8 cellular contexts compared by ENCODE assay signal in the genomic region with DNA sequence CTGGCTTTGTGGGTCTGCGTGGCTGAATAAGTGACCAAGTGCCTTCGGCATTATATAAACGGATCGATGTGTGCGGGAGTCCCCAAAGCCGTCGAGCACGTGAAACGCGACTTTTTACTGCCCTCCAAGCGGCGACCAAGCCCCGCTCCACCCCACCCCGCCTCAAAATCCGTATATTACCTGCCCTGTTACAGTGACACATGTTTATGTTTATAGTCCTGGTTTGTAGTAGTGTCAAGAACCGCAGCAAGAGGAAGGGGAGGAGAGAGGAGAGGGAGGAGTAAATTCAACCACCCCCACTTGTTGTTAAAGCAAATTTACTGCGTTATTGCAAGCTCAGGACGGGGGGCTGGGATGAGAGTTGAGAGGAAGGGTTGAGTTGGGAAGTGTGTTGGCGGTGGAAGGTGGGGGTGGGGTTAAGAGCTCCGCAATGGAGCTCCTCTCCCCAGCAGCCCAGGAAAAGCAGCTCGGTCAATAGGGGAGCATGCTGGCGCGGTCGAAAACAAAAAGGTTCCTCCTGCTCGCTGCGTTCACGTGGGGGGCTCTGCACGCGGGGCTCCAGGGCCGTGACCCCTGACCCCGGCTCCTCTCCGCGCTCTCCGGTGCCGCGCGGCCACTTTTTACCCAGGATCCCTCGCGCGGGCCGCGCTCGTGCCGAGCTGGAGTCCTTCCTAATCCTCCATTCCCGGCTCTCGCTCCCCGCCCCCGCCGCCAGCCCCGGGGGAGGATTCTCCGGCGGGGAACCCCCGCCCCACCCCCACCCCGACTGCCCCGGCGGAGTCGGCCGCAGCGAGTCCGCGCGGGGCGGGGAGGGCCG. TPM values are rescaled to one million over a fixed set of nuclear protein-coding genes. Genes with fewer than 3 reads are reported as not detected.
DNase-seq lines count a peak whose midpoint lies in the region; ATAC-seq and TF ChIP-seq lines count a peak whose summit lies in the region.

A gene (minus strand): TSS at position 316 of the 817 bp plus-strand sequence. CDS start 7,860 bp downstream, outside the sequence.

- H3K4me1 ChIP-seq in IMR-90 (ENCODE audit: control insufficient read depth, insufficient read depth, low read length) (peaks cover 3% of the 10 kb centered on the region; the same call in 1 of the 2 replicates), OCI-LY1 (ENCODE audit: insufficient read depth, low read length, severe bottlenecking) (peaks cover 39% of the 10 kb centered on the region), esophagus squamous epithelium (peaks cover 9 to 73% (median 10%) of the 10 kb centered on the region in 3 donors), muscle layer of duodenum (ENCODE audit: control insufficient read depth in 1 of 2, insufficient read depth in 2 of 2, low read length in 2 of 2) (peaks cover 5 to 32% of the 10 kb centered on the region in 2 donors), subcutaneous abdominal adipose tissue (ENCODE audit: control insufficient read depth in 5 of 5, insufficient read depth in 5 of 5, low read length in 5 of 5) (peaks cover 0 to 40% (median 35%) of the 10 kb centered on the region in 5 donors)

- CTCF ChIA-PET in IMR-90 (lab: Yijun Ruan, JAX), result interaction anchor here (0.6 to 0.7 kb wide), 2 partner anchors 121 to 147 kb away, joined by 3 to 4 read pairs; no protein-coding TSS in a partner anchor

- no peaks in the 10 kb centered on the region for H3K9me3 ChIP-seq in IMR-90 (ENCODE audit: control insufficient read depth, insufficient read depth, low read length)
- no peaks in the 10 kb centered on the region for H3K9me3 ChIP-seq in OCI-LY1 (ENCODE audit: low read length)
- no peaks in the 10 kb centered on the region for H3K9me3 ChIP-seq in esophagus squamous epithelium
- H3K9me3 ChIP-seq in muscle layer of duodenum (ENCODE audit: control insufficient read depth in 1 of 2, low read length in 2 of 2), result no peaks in the 10 kb centered on the region
- no peaks in the 10 kb centered on the region for H3K9me3 ChIP-seq in subcutaneous abdominal adipose tissue (ENCODE audit: control insufficient read depth in 5 of 5, low read length in 5 of 5)

- peak within 1 kb of the TSS; percentile 98 for H3K27ac ChIP-seq in IMR-90 (ENCODE audit: insufficient read depth, low read length)
- H3K27ac ChIP-seq in OCI-LY1 (ENCODE audit: low read depth, low read length, poor library complexity, severe bottlenecking), result peak within 1 kb of the TSS; percentile 18
- peak within 1 kb of the TSS; percentile 97 to 100 (median 100) for H3K27ac ChIP-seq in esophagus squamous epithelium
- H3K27ac ChIP-seq in muscle layer of duodenum (ENCODE audit: low read length), result peak within 1 kb of the TSS; percentile 95
- peak within 1 kb of the TSS; percentile 99 for H3K27ac ChIP-seq in subcutaneous abdominal adipose tissue (ENCODE audit: low read depth, low read length)

- dilution Hi-C loops in IMR-90 (cut with HindIII; ENCODE audit: low sequenced_read_pairs, unreplicated experiment), result no loop called here

- no peaks in the 10 kb centered on the region for H3K9me2 ChIP-seq in OCI-LY1 (ENCODE audit: low read depth, low read length)

- H4K5ac ChIP-seq in IMR-90 (ENCODE audit: low read depth, low read length), result peak within 1 kb of the TSS; percentile 97

- H3K79me2 ChIP-seq in OCI-LY1 (ENCODE audit: insufficient read depth, low read length), result no peaks in the 10 kb centered on the region

- DNase-seq in COLO668 (lab: John Stamatoyannopoulos, UW; ENCODE audit: unreplicated experiment) (peak; percentile 92), IMR-90 (peak; percentile 86), esophagus squamous epithelium (lab: John Stamatoyannopoulos, UW) (no peak)
- DNase-seq in activated T-cell treated with anti-CD3 and anti-CD28 coated beads, Interleukin-2, amount 50 U/mL, for 72 hours, result peak; percentile 56 to 72

- BruUV-seq in IMR-90 (replicated peaks; lab: Mats Ljungman, UMichigan), result no TSS peak

- peak within 1 kb of the TSS; percentile 92 for H4K91ac ChIP-seq in IMR-90 (ENCODE audit: insufficient read depth, low read depth, low read length)

- H3K4me2 ChIP-seq in IMR-90 (ENCODE audit: low read depth, low read length) (peak within 1 kb of the TSS; percentile 93), OCI-LY1 (ENCODE audit: low read length) (peak within 1 kb of the TSS; percentile 75)

- H4K8ac ChIP-seq in IMR-90 (ENCODE audit: low read depth in 2 of 2, low read length in 2 of 2), result peak within 1 kb of the TSS; percentile 93 to 97

- peak within 1 kb of the TSS; percentile 98 for H3K27ac Mint-ChIP-seq in activated T-cell treated with anti-CD3 and anti-CD28 coated beads, Interleukin-2, amount 50 U/mL, for 72 hours

- POLR2A ChIA-PET in IMR-90 (lab: Charles Lee; ENCODE audit: unreplicated experiment), result interaction anchor here (0.6 to 1.4 kb wide), 3 partner anchors 10 to 199 kb away, joined by 3 to 11 read pairs (median 3); no protein-coding TSS in a partner anchor

- peak within 1 kb of the TSS; percentile 96 for H3K18ac ChIP-seq in IMR-90 (ENCODE audit: low read depth, low read length)

- H2AFZ ChIP-seq in IMR-90 (replicated peaks; ENCODE audit: low read length, poor library complexity) (peak within 1 kb of the TSS; percentile 99), OCI-LY1 (ENCODE audit: low read length) (peak within 1 kb of the TSS; percentile 87)

- H3K4me1 Mint-ChIP-seq in activated T-cell treated with anti-CD3 and anti-CD28 coated beads, Interleukin-2, amount 50 U/mL, for 72 hours (ENCODE audit: low read depth), result peaks cover 40% of the 10 kb centered on the region

- peak within 1 kb of the TSS; percentile 92; the same call in 2 of the 3 replicates for H2BK15ac ChIP-seq in IMR-90 (ENCODE audit: low read depth, low read length)

- H4K20me1 ChIP-seq in IMR-90 (ENCODE audit: insufficient read depth, low read length) (no peaks in the 10 kb centered on the region), OCI-LY1 (ENCODE audit: insufficient read depth, low read length) (no peaks in the 10 kb centered on the region)

- H3K36me3 ChIP-seq in IMR-90 (ENCODE audit: control insufficient read depth, insufficient read depth, low read length), result no peaks in the 10 kb centered on the region
- H3K36me3 ChIP-seq in OCI-LY1 (ENCODE audit: insufficient read depth, low read length), result no peaks in the 10 kb centered on the region
- H3K36me3 ChIP-seq in esophagus squamous epithelium, result no peaks in the 10 kb centered on the region
- H3K36me3 ChIP-seq in muscle layer of duodenum (ENCODE audit: control insufficient read depth in 1 of 2, insufficient read depth in 2 of 2, low read length in 2 of 2), result peaks cover 0 to 3% of the 10 kb centered on the region in 2 donors
- no peaks in the 10 kb centered on the region for H3K36me3 ChIP-seq in subcutaneous abdominal adipose tissue (ENCODE audit: control insufficient read depth in 5 of 5, insufficient read depth in 5 of 5, low read length in 5 of 5)

- H3K23ac ChIP-seq in IMR-90 (ENCODE audit: low read depth, low read length), result peak within 1 kb of the TSS; percentile 94

- H3K4ac ChIP-seq in IMR-90 (ENCODE audit: low read depth, low read length), result peak within 1 kb of the TSS; percentile 97

- TF ChIP-seq CTCF in IMR-90 (conservative IDR thresholded peaks at IDR 0.05; ENCODE audit: low read depth, low read length) (no peak), OCI-LY1 (IDR thresholded peaks at IDR 0.05; ENCODE audit: low read length) (no peak), esophagus squamous epithelium (IDR thresholded peaks at IDR 0.05) (no peak)

- 0% methylated on average over 12 of the region's 64 CpGs; no CpG with 5 or more reads in 1 of the 2 experiments for WGBS in IMR-90 (ENCODE audit: extremely low coverage in 2 of 2, insufficient read length in 1 of 2), 2 experiments
- WGBS in esophagus squamous epithelium, 2 donors, result 0 to 3% methylated on average over 25 to 34 of the region's 64 CpGs

- H3K9ac ChIP-seq in IMR-90 (ENCODE audit: low read depth, low read length) (peak within 1 kb of the TSS; percentile 93), OCI-LY1 (ENCODE audit: low read length) (peak within 1 kb of the TSS; percentile 65), subcutaneous abdominal adipose tissue (ENCODE audit: low read length in 5 of 5) (peak within 1 kb of the TSS; percentile 78 to 95 (median 84))

- TF ChIP-seq RAD21 in IMR-90 (IDR thresholded peaks at IDR 0.05; ENCODE audit: low read length), result no peak

- no peaks in the 10 kb centered on the region for H3K27me3 ChIP-seq in IMR-90 (ENCODE audit: control insufficient read depth, insufficient read depth, low read length)
- H3K27me3 ChIP-seq in OCI-LY1 (ENCODE audit: insufficient read depth, low read length), result no peaks in the 10 kb centered on the region
- H3K27me3 ChIP-seq in esophagus squamous epithelium, result no peaks in the 10 kb centered on the region
- H3K27me3 ChIP-seq in muscle layer of duodenum (ENCODE audit: low read depth, low read length), result no peaks in the 10 kb centered on the region
- H3K27me3 ChIP-seq in subcutaneous abdominal adipose tissue (ENCODE audit: control insufficient read depth in 5 of 5, insufficient read depth in 4 of 5, low read length in 5 of 5), result no peaks in the 10 kb centered on the region

- no peak for TF ChIP-seq POLR2A in IMR-90 (IDR thresholded peaks at IDR 0.05; ENCODE audit: low read depth, low read length)
- TF ChIP-seq POLR2A in esophagus squamous epithelium (IDR thresholded peaks at IDR 0.05), result peak in 1 of 4 donors; percentile 31

- in situ Hi-C loops in IMR-90 (cut with MboI; ENCODE audit: low sequenced_read_pairs), result no loop called here

- peaks cover 3 to 5% of the 10 kb centered on the region in 2 donors for H3K36me3 Mint-ChIP-seq in activated T-cell treated with anti-CD3 and anti-CD28 coated beads, Interleukin-2, amount 50 U/mL, for 72 hours (ENCODE audit: insufficient read depth in 2 of 2)

- H3K4me3 Mint-ChIP-seq in activated T-cell treated with anti-CD3 and anti-CD28 coated beads, Interleukin-2, amount 50 U/mL, for 72 hours, result peak within 1 kb of the TSS; percentile 94 to 98

- H3K9me3 Mint-ChIP-seq in activated T-cell treated with anti-CD3 and anti-CD28 coated beads, Interleukin-2, amount 50 U/mL, for 72 hours, result no peaks in the 10 kb centered on the region

- H3K56ac ChIP-seq in IMR-90 (ENCODE audit: extremely low read depth, insufficient read depth, low read length), result peak within 1 kb of the TSS; percentile 99

- H3K9me1 ChIP-seq in IMR-90 (ENCODE audit: insufficient read depth, low read length), result 0 out of 2 replicates have a peak, but pooled peaks cover 3% of the 10 kb centered on the region

- H2AK9ac ChIP-seq in IMR-90 (replicated peaks; ENCODE audit: low read depth, low read length, poor library complexity), result peak within 1 kb of the TSS; percentile 95

- peak within 1 kb of the TSS; percentile 95 for H3K14ac ChIP-seq in IMR-90 (replicated peaks; ENCODE audit: low read depth, low read length)

- peak within 1 kb of the TSS; percentile 84; the same call in 1 of the 2 replicates for H2BK20ac ChIP-seq in IMR-90 (ENCODE audit: low read depth, low read length)

- 0 out of 2 replicates have a peak, but pooled peaks cover 2% of the 10 kb centered on the region for H3F3A ChIP-seq in OCI-LY1 (ENCODE audit: insufficient read depth, low read length)

- peak within 1 kb of the TSS; percentile 87 for H2AK5ac ChIP-seq in IMR-90 (ENCODE audit: low read depth, low read length)

- intact Hi-C loops in IMR-90 (cut with micrococcal nuclease) (loop anchor here (1.0 to 10.0 kb wide), 4 partner anchors 9 to 429 kb away; a partner anchor contains a TSS), esophagus squamous epithelium (cut with DNase I) (no loop called here)

- peaks cover 44% of the 10 kb centered on the region for H3K27me3 Mint-ChIP-seq in activated T-cell treated with anti-CD3 and anti-CD28 coated beads, Interleukin-2, amount 50 U/mL, for 72 hours (ENCODE audit: low read depth)

- H3K4me3 ChIP-seq in IMR-90 (ENCODE audit: insufficient read depth, low read depth, low read length) (peak within 1 kb of the TSS; percentile 62), OCI-LY1 (ENCODE audit: low read depth, low read length, poor library complexity, severe bottlenecking) (peak within 1 kb of the TSS; percentile 62), esophagus squamous epithelium (peak within 1 kb of the TSS; percentile 64 to 85 (median 80)), muscle layer of duodenum (ENCODE audit: low read depth in 1 of 2, low read length in 2 of 2) (peak within 1 kb of the TSS; percentile 85 to 92), subcutaneous abdominal adipose tissue (ENCODE audit: low read depth in 1 of 5, low read length in 5 of 5) (peak within 1 kb of the TSS; percentile 78 to 96 (median 87))

- H2BK5ac ChIP-seq in IMR-90 (ENCODE audit: low read depth, low read length, poor library complexity, severe bottlenecking), result peak within 1 kb of the TSS; percentile 93

- ATAC-seq in GM21423 (IDR thresholded peaks at IDR 0.05; ENCODE audit: unreplicated experiment) (peak; percentile 49), IMR-90 (ENCODE audit: low read depth) (peak; percentile 73)
- peak; percentile 64 to 69 for ATAC-seq in activated T-cell treated with anti-CD3 and anti-CD28 coated beads, Interleukin-2, amount 50 U/mL, for 72 hours (replicated peaks in 1 of 2)

- H3K79me1 ChIP-seq in IMR-90 (ENCODE audit: low read depth in 1 of 2, low read length in 2 of 2), result peaks cover 2 to 3% of the 10 kb centered on the region in 2 experiments; a peak in 2 of 4 replicates

- peak within 1 kb of the TSS; percentile 91 for H2BK120ac ChIP-seq in IMR-90 (ENCODE audit: low read depth, low read length)

RNA-seq across cellular contexts. Expression of the gene that starts here (rescaled TPM):
- total RNA-seq in IMR-90 (2012; rRNA removed) (0.56 and 0.72 TPM in 2 replicates), esophagus squamous epithelium (under 1 TPM in 3 of 4 donors, not detected in 1; 0.53 to 0.57 (median 0.57) TPM)
- 0.24 and 0.36 TPM in 2 replicates for polyA plus RNA-seq in IMR-90 (2012; rRNA removed)
- 0.16 and 0.42 TPM in 2 replicates for polyA plus RNA-seq in IMR-90 (2012; cell fraction: cytosol; rRNA removed)
- polyA plus RNA-seq in IMR-90 (2012; cell fraction: nucleus; rRNA removed; ENCODE audit: low replicate concordance), result 0.36 and 2.0 TPM in 2 replicates
- under 1 TPM; 0.23 to 0.41 TPM for total RNA-seq in activated T-cell treated with anti-CD3 and anti-CD28 coated beads, Interleukin-2, amount 50 U/mL, for 72 hours

Comparison
In these comparisons a context has a peak if more than half of its experiments do, and no peak if none do; other contexts are left out.
1. Peak in DNase-seq and ATAC-seq in activated T-cell treated with anti-CD3 and anti-CD28 coated beads, Interleukin-2, amount 50 U/mL, for 72 hours; RNA of the gene not detected or under 1 TPM.
2. H3K27ac ChIP-seq: peak in every context shown above with its lines; median percentile 100 in esophagus squamous epithelium; 99 in subcutaneous abdominal adipose tissue; 98 in IMR-90; 95 in muscle layer of duodenum; 18 in OCI-LY1.